Comparison of ENCODE assay signal across 18 cellular contexts in genomic region chr7:1689356-1689755, GRCh38.
"Had no signal": no experiment of that assay in that cellular context is flagged by ENCODE, and none has a peak within 500 bp of the region (broad histone marks: within the 10 kb centered on the region; RNA-seq: fewer than 3 reads in every experiment).

No MANE protein-coding gene starts in this region.

- H3K27ac ChIP-seq: prostate gland, testis had no signal

- H3K36me3 Mint-ChIP-seq: activated naive CD8-positive, alpha-beta T cell treated with anti-CD3 and anti-CD28 coated beads for 36 hours; T-cell had no signal

- H3K36me3 ChIP-seq: prostate gland had no signal

- ATAC-seq: natural killer cell; right cardiac atrium; stimulated activated naive CD8-positive, alpha-beta T cell treated with anti-CD3 and anti-CD28 coated beads, Interleukin-15, amount 100 ng/mL, for 72 hours; T-cell had no signal

- DNase-seq: activated CD4-positive, alpha-beta T cell treated with anti-CD3 and anti-CD28 coated beads for 1 hour; activated CD4-positive, alpha-beta T cell treated with anti-CD3 and anti-CD28 coated beads, Interleukin-2, amount 50 U/mL, for 48 hours; activated naive CD8-positive, alpha-beta T cell treated with anti-CD3 and anti-CD28 coated beads for 36 hours; activated T-cell treated with anti-CD3 and anti-CD28 coated beads, Interleukin-2, amount 50 U/mL, for 48 hours; central memory CD4-positive, alpha-beta T cell; effector CD8-positive, alpha-beta T cell; foreskin fibroblast; mesendoderm; natural killer cell; occipital lobe; T-helper 9 cell had no signal

- H3K27me3 Mint-ChIP-seq: brain; stimulated activated naive CD8-positive, alpha-beta T cell treated with anti-CD3 and anti-CD28 coated beads, Interleukin-15, amount 100 ng/mL, for 72 hours had no signal

- H3K4me3 Mint-ChIP-seq: activated naive CD8-positive, alpha-beta T cell treated with anti-CD3 and anti-CD28 coated beads for 36 hours; natural killer cell; stimulated activated naive CD8-positive, alpha-beta T cell treated with anti-CD3 and anti-CD28 coated beads, Interleukin-15, amount 100 ng/mL, for 72 hours; T-cell had no signal

- H3K4me3 ChIP-seq: prostate gland, smooth muscle cell, testis had no signal

- H3K27me3 ChIP-seq: testis had no signal

- H3K4me1 Mint-ChIP-seq: activated naive CD8-positive, alpha-beta T cell treated with anti-CD3 and anti-CD28 coated beads for 36 hours; natural killer cell; stimulated activated naive CD8-positive, alpha-beta T cell treated with anti-CD3 and anti-CD28 coated beads, Interleukin-15, amount 100 ng/mL, for 72 hours; T-cell had no signal

- H3K9me3 ChIP-seq: prostate gland, testis had no signal

- H3K4me1 ChIP-seq: prostate gland, testis had no signal

- H3K27ac Mint-ChIP-seq: activated naive CD8-positive, alpha-beta T cell treated with anti-CD3 and anti-CD28 coated beads for 36 hours; natural killer cell; stimulated activated naive CD8-positive, alpha-beta T cell treated with anti-CD3 and anti-CD28 coated beads, Interleukin-15, amount 100 ng/mL, for 72 hours; T-cell had no signal
